11 cellular contexts compared by ENCODE assay signal in the genomic region with DNA sequence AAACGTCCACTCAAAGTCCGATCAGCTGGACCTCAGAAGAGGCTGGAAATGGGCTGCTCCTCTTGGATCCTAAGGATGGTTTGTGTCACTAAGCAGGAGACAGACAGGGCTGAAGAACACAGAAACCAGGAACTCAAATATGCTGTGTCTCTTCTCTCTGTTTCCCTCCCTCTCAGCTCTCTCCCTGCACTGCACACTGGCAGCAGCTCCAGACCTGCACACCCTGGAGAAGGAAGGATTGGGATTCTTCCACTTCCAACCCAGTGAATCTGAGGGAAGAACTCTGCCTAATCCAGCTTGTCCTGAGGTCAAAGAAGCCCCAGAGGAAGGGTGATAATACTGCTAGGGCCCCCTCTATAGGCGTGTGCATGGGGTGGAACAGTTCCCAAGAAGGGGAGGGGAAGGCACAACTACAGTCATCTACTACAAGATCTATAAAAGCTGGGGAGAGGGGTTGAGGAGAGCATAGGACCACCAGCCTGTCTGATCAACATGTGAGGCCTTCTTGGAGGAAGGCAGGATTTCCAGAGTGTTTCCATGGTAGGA. TPM values are rescaled to one million over a fixed set of nuclear protein-coding genes. Genes with fewer than 3 reads are reported as not detected.
A peak's percentile ranks its signal among the peaks of the same experiment; 100 is the strongest.
DNase-seq lines count a peak whose midpoint lies in the region; ATAC-seq and TF ChIP-seq lines count a peak whose summit lies in the region.
"Had no signal": no experiment of that assay in that cellular context is flagged by ENCODE, and none has a peak within 500 bp of the region (broad histone marks: within the 10 kb centered on the region; RNA-seq: fewer than 3 reads in every experiment).

No MANE protein-coding gene starts in this region.

- H2BK120ac ChIP-seq in H9 (ENCODE audit: low read depth, low read length, poor library complexity, severe bottlenecking): no peak overlapping the region

- no peak overlapping the region for H2AK5ac ChIP-seq in H9 (ENCODE audit: insufficient read length, low read length)

- H3K14ac ChIP-seq in H9 (ENCODE audit: insufficient read depth, low read length): no peak overlapping the region

- DNase-seq in H9 (peak; percentile 14), choroid plexus epithelial cell (ENCODE audit: low read depth) (no peak), left lung (no peak), NCI-H2081 treated with DMSO at 0.1 percent for 48 hours (lab: John Stamatoyannopoulos, UW) (no peak), MCF 10A (ENCODE audit: unreplicated experiment) (no peak)
- DNase-seq in activated naive CD4-positive, alpha-beta T cell treated with Interleukin-2 at 50 U/mL for 16 hours: no peak
- DNase-seq: NCI-H1436 treated with DMSO at 0.1 percent for 48 hours had no signal

- no peaks in the 10 kb centered on the region for H3K79me2 ChIP-seq in H9 (ENCODE audit: insufficient read depth, low read length)

- H3K9me3 ChIP-seq in H9 (ENCODE audit: control insufficient read depth, low read depth, low read length): no peaks in the 10 kb centered on the region
- no peaks in the 10 kb centered on the region for H3K9me3 ChIP-seq in left lung
- H3K9me3 ChIP-seq in stomach smooth muscle (ENCODE audit: control insufficient read depth in 2 of 2, low read length in 2 of 2): no peaks in the 10 kb centered on the region
- H3K9me3 ChIP-seq: breast epithelium had no signal

- no peak overlapping the region for H3K56ac ChIP-seq in H9 (ENCODE audit: insufficient read length, low read depth, low read length)

- H3K4me3 Mint-ChIP-seq in H9 (no peak overlapping the region), MCF 10A (ENCODE audit: unreplicated experiment) (no peak overlapping the region)
- H3K4me3 Mint-ChIP-seq: B cell had no signal

- no peak overlapping the region for H3K4me3 ChIP-seq in choroid plexus epithelial cell (ENCODE audit: low read depth, low read length)
- no peak overlapping the region for H3K4me3 ChIP-seq in left lung
- H3K4me3 ChIP-seq in stomach smooth muscle (ENCODE audit: low read length in 2 of 2): no peak overlapping the region
- H3K4me3 ChIP-seq: breast epithelium had no signal

- H3K36me3 Mint-ChIP-seq in H9 (ENCODE audit: insufficient read depth in 1 of 3, low read depth in 3 of 3): no peaks in the 10 kb centered on the region
- no peaks in the 10 kb centered on the region for H3K36me3 Mint-ChIP-seq in MCF 10A (ENCODE audit: insufficient read depth, unreplicated experiment)

- H3K9ac ChIP-seq in H9 (ENCODE audit: extremely low read depth, insufficient read length, low read length) (no peak overlapping the region), stomach smooth muscle (ENCODE audit: low read length in 2 of 2) (peak overlapping the region in 1 of 2 donors; percentile 21)

- H2BK20ac ChIP-seq in H9 (ENCODE audit: low read depth, low read length, poor library complexity, severe bottlenecking): no peak overlapping the region

- H4K5ac ChIP-seq in H9 (ENCODE audit: insufficient read length, low read depth, low read length): no peak overlapping the region

- H3K27ac ChIP-seq in H9 (ENCODE audit: insufficient read length, low read depth, low read length) (no peak overlapping the region), left lung (peak overlapping the region; percentile 35 to 44), stomach smooth muscle (ENCODE audit: low read length) (peak overlapping the region; percentile 18)

- H3T11ph ChIP-seq in H9 (ENCODE audit: low read length): no peak overlapping the region

- H2AFZ ChIP-seq in H9 (ENCODE audit: low read length): no peak overlapping the region

- no peak overlapping the region for H3K4ac ChIP-seq in H9 (ENCODE audit: low read depth, low read length)

- TF ChIP-seq CTCF in H9 (conservative IDR thresholded peaks at IDR 0.05) (no peak), choroid plexus epithelial cell (conservative IDR thresholded peaks at IDR 0.05; ENCODE audit: low read depth, low read length) (peak; percentile 16), left lung (IDR thresholded peaks at IDR 0.05) (no peak), MCF 10A (IDR thresholded peaks at IDR 0.05; ENCODE audit: unreplicated experiment) (no peak)

- no peaks in the 10 kb centered on the region for H3K9me3 Mint-ChIP-seq in H9
- H3K9me3 Mint-ChIP-seq in MCF 10A (ENCODE audit: unreplicated experiment): no peaks in the 10 kb centered on the region

- peak; percentile 40 for ATAC-seq in left lung
- no peak for ATAC-seq in HG02642 (IDR thresholded peaks at IDR 0.05; ENCODE audit: poor library complexity, unreplicated experiment)

- H4K8ac ChIP-seq in H9 (replicated peaks; ENCODE audit: insufficient read length, low read depth, low read length): no peak overlapping the region

- H3K4me1 Mint-ChIP-seq in H9: peaks cover 5% of the 10 kb centered on the region in 2 experiments
- no peaks in the 10 kb centered on the region for H3K4me1 Mint-ChIP-seq in MCF 10A (ENCODE audit: insufficient read depth, unreplicated experiment)
- H3K4me1 Mint-ChIP-seq: B cell had no signal

- H3K23me2 ChIP-seq in H9 (ENCODE audit: insufficient read length, low read depth, low read length, poor library complexity, severe bottlenecking): no peaks in the 10 kb centered on the region

- H4K20me1 ChIP-seq in H9 (ENCODE audit: control insufficient read depth, insufficient read depth, insufficient read length): no peaks in the 10 kb centered on the region

- no peak overlapping the region for H2BK12ac ChIP-seq in H9 (ENCODE audit: insufficient read length, low read depth, low read length)

- no peak overlapping the region for H4K91ac ChIP-seq in H9 (ENCODE audit: insufficient read length, low read depth, low read length)

- H3K27me3 ChIP-seq in H9 (ENCODE audit: insufficient read depth, low read length): no peaks in the 10 kb centered on the region
- H3K27me3 ChIP-seq in left lung: no peaks in the 10 kb centered on the region
- no peaks in the 10 kb centered on the region for H3K27me3 ChIP-seq in stomach smooth muscle (ENCODE audit: control insufficient read depth in 1 of 2, insufficient read depth in 2 of 2, low read length in 2 of 2)
- H3K27me3 ChIP-seq: breast epithelium had no signal

- POLR2A ChIA-PET in MCF 10A (lab: Yijun Ruan, JAX): interaction anchor here (1.3 kb wide), 1 partner anchor 94 kb away, joined by 3 read pairs; no protein-coding TSS in a partner anchor

- H3K27ac Mint-ChIP-seq in H9: no peak overlapping the region
- no peak overlapping the region for H3K27ac Mint-ChIP-seq in MCF 10A (ENCODE audit: low read depth, unreplicated experiment)
- H3K27ac Mint-ChIP-seq: B cell had no signal

- CTCF ChIA-PET in MCF 10A (lab: Yijun Ruan, JAX): interaction anchor here (0.5 to 3.1 kb wide), 24 partner anchors 8 to 513 kb away, joined by 3 to 38 read pairs (median 3); a partner anchor contains a TSS

- H3K4me2 ChIP-seq in H9 (ENCODE audit: insufficient read depth, insufficient read length, low read length): no peak overlapping the region

- peaks cover 9% of the 10 kb centered on the region for H3K27me3 Mint-ChIP-seq in H9 (ENCODE audit: low read depth)
- no peaks in the 10 kb centered on the region for H3K27me3 Mint-ChIP-seq in MCF 10A (ENCODE audit: insufficient read depth, unreplicated experiment)

- H3K36me3 ChIP-seq in left lung: no peaks in the 10 kb centered on the region
- H3K36me3 ChIP-seq in stomach smooth muscle (ENCODE audit: control insufficient read depth in 2 of 2, insufficient read depth in 2 of 2, low read length in 2 of 2): no peaks in the 10 kb centered on the region
- H3K36me3 ChIP-seq: breast epithelium had no signal

- no peak overlapping the region for H3K23ac ChIP-seq in H9 (ENCODE audit: insufficient read length, low read depth, low read length)

- no TSS peak for BruUV-seq in MCF 10A (replicated peaks; lab: Mats Ljungman, UMichigan)

- H3K79me1 ChIP-seq in H9 (ENCODE audit: insufficient read depth, low read depth, low read length, poor library complexity, severe bottlenecking): no peaks in the 10 kb centered on the region

- WGBS in H9 (ENCODE audit: extremely low coverage, insufficient read length, low lambda C conversion rate): no CpG with 5 or more reads among the region's 3 CpGs

- intact Hi-C loops in left lung (cut with DNase I) (loop anchor here in 1 of 2 donors (5.0 kb wide), 1 partner anchor 91 kb away; no protein-coding TSS in a partner anchor), MCF 10A (cut with micrococcal nuclease) (no loop called here)

- no peak overlapping the region for H3K18ac ChIP-seq in H9 (ENCODE audit: insufficient read length, low read depth, low read length)

- no peaks in the 10 kb centered on the region for H3K4me1 ChIP-seq in H9 (ENCODE audit: insufficient read depth, low read length)
- peaks cover 0 to 14% of the 10 kb centered on the region in 2 donors for H3K4me1 ChIP-seq in left lung
- peaks cover 20% of the 10 kb centered on the region for H3K4me1 ChIP-seq in stomach smooth muscle (ENCODE audit: control insufficient read depth, insufficient read depth, low read length)
- H3K4me1 ChIP-seq: breast epithelium had no signal

- H2BK5ac ChIP-seq in H9 (ENCODE audit: insufficient read length, low read length): no peak overlapping the region

- H2BK15ac ChIP-seq in H9 (ENCODE audit: low read depth, low read length): no peak overlapping the region

RNA-seq across cellular contexts. Expression of a gene that starts 22.7 kb away (rescaled TPM):
- total RNA-seq in H9 (2021) (3.5 and 3.8 TPM in 2 replicates), left lung (10 to 100 TPM; 31.2 to 42.4 TPM), MCF 10A (2022) (2.8 and 3.1 TPM in 2 replicates)

RNA-seq across cellular contexts. Expression of a gene that starts 44.2 kb away (rescaled TPM):
- 0.35 and 0.39 TPM in 2 replicates for total RNA-seq in H9 (2021)
- total RNA-seq in left lung: under 1 TPM; 0.24 to 0.76 TPM
- total RNA-seq in MCF 10A (2022): 0.42 and 0.54 TPM in 2 replicates
